8 cellular contexts compared by ENCODE assay signal in the genomic region with DNA sequence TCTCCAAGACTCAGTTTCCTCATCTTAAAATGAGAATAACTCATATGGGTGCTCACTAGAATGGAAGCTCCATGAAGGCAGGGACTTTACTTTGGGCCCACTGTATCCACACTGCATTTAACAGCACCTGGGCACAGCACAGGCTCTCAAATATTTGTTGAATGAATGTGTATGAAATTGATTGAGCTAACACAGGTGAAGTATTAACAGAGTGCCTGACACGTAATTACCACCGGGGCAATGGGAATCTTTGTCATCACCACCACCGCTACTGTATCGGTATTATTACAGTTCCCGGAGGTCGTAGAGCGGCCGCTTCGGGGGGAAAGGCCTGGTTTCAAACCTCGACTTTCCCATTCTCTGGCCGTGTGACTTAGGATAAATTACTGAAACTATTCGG. TPM values are rescaled to one million over a fixed set of nuclear protein-coding genes. Genes with fewer than 3 reads are reported as not detected.
DNase-seq lines count a peak whose midpoint lies in the region; ATAC-seq, FAIRE-seq and TF ChIP-seq lines count a peak whose summit lies in the region.

No MANE protein-coding gene starts in this region.

- H3K27ac ChIP-seq in SJCRH30 (peak overlapping the region; percentile 91), gastrocnemius medialis (peak overlapping the region; percentile 94 to 95 (median 94))

- no peak for TF ChIP-seq POLR2A in gastrocnemius medialis (IDR thresholded peaks at IDR 0.05)

- in situ Hi-C loops in gastrocnemius medialis (cut with MboI; ENCODE audit: low sequenced_read_pairs in 4 of 4), result no loop called here

- ATAC-seq in gastrocnemius medialis (no peak), GM18867 (IDR thresholded peaks at IDR 0.05; ENCODE audit: unreplicated experiment) (no peak)

- H3K4me3 ChIP-seq in GM12865 (ENCODE audit: low read depth, low read length) (peak overlapping the region; percentile 70), SJCRH30 (peak overlapping the region; percentile 64), fibroblast of mammary gland (ENCODE audit: control insufficient read depth, low read depth, low read length) (peak overlapping the region; percentile 87), gastrocnemius medialis (peak overlapping the region; percentile 79 to 97 (median 86))

- no peaks in the 10 kb centered on the region for H3K9me3 ChIP-seq in SJCRH30 (replicated peaks)
- no peaks in the 10 kb centered on the region for H3K9me3 ChIP-seq in gastrocnemius medialis

- intact Hi-C loops in gastrocnemius medialis (cut with DNase I; ENCODE audit: low total_unique reads), result loop anchor here (5.0 kb wide), 2 partner anchors 184 to 319 kb away; partner anchors contain the start of genes CRY1 and TMEM263

- no peaks in the 10 kb centered on the region for H3K36me3 ChIP-seq in SJCRH30
- no peaks in the 10 kb centered on the region for H3K36me3 ChIP-seq in gastrocnemius medialis

- no peaks in the 10 kb centered on the region for H3K27me3 ChIP-seq in SJCRH30
- no peaks in the 10 kb centered on the region for H3K27me3 ChIP-seq in gastrocnemius medialis

- H3K4me1 ChIP-seq in SJCRH30, result no peaks in the 10 kb centered on the region
- peaks cover 11 to 18% of the 10 kb centered on the region in 2 donors for H3K4me1 ChIP-seq in gastrocnemius medialis

- FAIRE-seq in D721Med (lab: Jason Lieb, UNC), result no peak

- DNase-seq in GM12865 (ENCODE audit: low read depth), result no peak
- DNase-seq in SJCRH30, result no peak
- DNase-seq in fibroblast of mammary gland (ENCODE audit: low read depth), result no peak
- no peak for DNase-seq in gastrocnemius medialis
- DNase-seq in activated effector memory CD4-positive, alpha-beta T cell treated with Interleukin-2 at 50 U/mL for 16 hours, result no peak
- DNase-seq in cortex of kidney (lab: John Stamatoyannopoulos, UW), result no peak
- DNase-seq in D721Med (ENCODE audit: insufficient read length, low spot score), result no peak

- TF ChIP-seq CTCF in GM12865 (IDR thresholded peaks at IDR 0.05; ENCODE audit: insufficient read depth, low read depth, low read length, missing control alignments) (no peak), fibroblast of mammary gland (conservative IDR thresholded peaks at IDR 0.05; ENCODE audit: control insufficient read depth, insufficient read depth, low read depth, low read length) (no peak), gastrocnemius medialis (IDR thresholded peaks at IDR 0.05 in 4 of 5, conservative IDR thresholded peaks at IDR 0.05 in 1 of 5) (no peak), D721Med (IDR thresholded peaks at IDR 0.05; ENCODE audit: insufficient read depth, missing control alignments) (no peak)

RNA-seq across cellular contexts. Expression of gene RIC8B, which starts 1.2 kb away (rescaled TPM):
- 12.1 and 14.9 TPM in 2 replicates for total RNA-seq in SJCRH30 (2014; rRNA removed; shearing (Covaris generic))
- total RNA-seq in gastrocnemius medialis, result 10 to 100 TPM in 2 of 4 donors, 1 to 10 TPM in 2; 6.1 to 16.0 (median 10.0) TPM
